ENCODE assay signal across 23 cellular contexts in genomic region chr2:85988914-85989270, GRCh38.
DNase-seq lines count a peak whose midpoint lies in the region; ATAC-seq and TF ChIP-seq lines count a peak whose summit lies in the region.
"Had no signal": no experiment of that assay in that cellular context is flagged by ENCODE, and none has a peak within 500 bp of the region (broad histone marks: within the 10 kb centered on the region; RNA-seq: fewer than 3 reads in every experiment).

No MANE protein-coding gene starts in this region.

- H3K4me1 ChIP-seq in right cardiac atrium (ENCODE audit: control insufficient read depth, insufficient read depth, low read length): no peaks in the 10 kb centered on the region
- peaks cover 9% of the 10 kb centered on the region for H3K4me1 ChIP-seq in mesenchymal stem cell (ENCODE audit: control insufficient read depth, insufficient read depth, low read depth, low read length)
- peaks cover 21 to 37% of the 10 kb centered on the region in 2 donors for H3K4me1 ChIP-seq in gastrocnemius medialis
- H3K4me1 ChIP-seq: foreskin keratinocyte had no signal

- in situ Hi-C loops in gastrocnemius medialis (cut with MboI; ENCODE audit: low sequenced_read_pairs in 4 of 4): no loop called here

- H3K79me1 ChIP-seq in mesenchymal stem cell (replicated peaks; ENCODE audit: low read length, poor library complexity, severe bottlenecking): no peaks in the 10 kb centered on the region

- no peak for TF ChIP-seq POLR2A in gastrocnemius medialis (IDR thresholded peaks at IDR 0.05)

- WGBS in right cardiac atrium: 91% methylated on average over 7 of the region's 7 CpGs
- 85% methylated on average over 7 of the region's 7 CpGs for WGBS in mesenchymal stem cell

- DNase-seq in right cardiac atrium: peak in 1 of 3 donors; percentile 18
- no peak for DNase-seq in Right ventricle myocardium superior
- no peak for DNase-seq in mesenchymal stem cell
- peak in 1 of 2 donors; percentile 19 for DNase-seq in gastrocnemius medialis
- DNase-seq in NCI-H1930 (lab: John Stamatoyannopoulos, UW): no peak
- DNase-seq in 8988T: no peak
- DNase-seq: activated B cell treated with CpG ODN at 0.5 μM for 24 hours; activated CD8-positive, alpha-beta memory T cell treated with anti-CD3 and anti-CD28 coated beads for 24 hours; activated T-cell treated with anti-CD3 and anti-CD28 coated beads, Interleukin-2, amount 50 U/mL, for 48 hours; CD4-positive, CD25-positive, alpha-beta regulatory T cell; foreskin keratinocyte; hypothalamus; NCI-H1694; posterior cingulate gyrus; stimulated activated CD4-positive, alpha-beta T cell treated with anti-CD3 and anti-CD28 coated beads, Interleukin-2, amount 100 ng/mL, for 48 hours; stimulated activated naive CD8-positive, alpha-beta T cell treated with anti-CD3 and anti-CD28 coated beads, Interleukin-15, Interleukin-2, amounts not matched to agents 100 U/mL and 50 U/mL, for 24 hours; T1000 had no signal

- H3K14ac ChIP-seq in mesenchymal stem cell (ENCODE audit: low read length in 2 of 2): no peak overlapping the region

- H3K23ac ChIP-seq in mesenchymal stem cell (ENCODE audit: low read length in 2 of 2): no peak overlapping the region

- no peak overlapping the region for H2BK15ac ChIP-seq in mesenchymal stem cell (ENCODE audit: low read depth, poor library complexity, severe bottlenecking)

- H4K8ac ChIP-seq in mesenchymal stem cell (ENCODE audit: low read length): no peak overlapping the region

- no peak overlapping the region for H2AK5ac ChIP-seq in mesenchymal stem cell (ENCODE audit: low read length, severe bottlenecking)

- H4K91ac ChIP-seq in mesenchymal stem cell (ENCODE audit: low read length): peak overlapping the region; percentile 47

- H3K36me3 ChIP-seq in mesenchymal stem cell (ENCODE audit: control insufficient read depth in 1 of 2, insufficient read depth in 2 of 2, low read depth in 1 of 2, low read length in 2 of 2) (no peaks in the 10 kb centered on the region), gastrocnemius medialis (no peaks in the 10 kb centered on the region)

- peak overlapping the region; percentile 9 to 62 for H3K4ac ChIP-seq in mesenchymal stem cell (ENCODE audit: low read depth in 1 of 2, low read length in 2 of 2)

- no peak overlapping the region for H3K4me2 ChIP-seq in mesenchymal stem cell (ENCODE audit: low read length, poor library complexity, severe bottlenecking)
- H3K4me2 ChIP-seq: KMS-11, smooth muscle cell had no signal

- intact Hi-C loops in right cardiac atrium (cut with DNase I) (no loop called here), Right ventricle myocardium superior (cut with DNase I) (no loop called here), gastrocnemius medialis (cut with DNase I; ENCODE audit: low total_unique reads) (no loop called here)

- H3K4me3 ChIP-seq in right cardiac atrium (ENCODE audit: low read length): no peak overlapping the region
- H3K4me3 ChIP-seq in mesenchymal stem cell (ENCODE audit: insufficient read depth in 1 of 2, low read depth in 1 of 2, low read length in 2 of 2): no peak overlapping the region
- H3K4me3 ChIP-seq in gastrocnemius medialis: no peak overlapping the region
- H3K4me3 ChIP-seq: GM23248, smooth muscle cell had no signal

- peak overlapping the region; percentile 40 to 67 for H2BK12ac ChIP-seq in mesenchymal stem cell (ENCODE audit: low read length in 2 of 2)

- peak; percentile 12 to 28 for ATAC-seq in right cardiac atrium
- no peak for ATAC-seq in Right ventricle myocardium superior (ENCODE audit: poor library complexity)
- ATAC-seq in gastrocnemius medialis: no peak
- no peak for ATAC-seq in HG03135 (IDR thresholded peaks at IDR 0.05; ENCODE audit: unreplicated experiment)
- ATAC-seq: foreskin keratinocyte; natural killer cell treated with Interleukin-12 subunit alpha and Interleukin-12 subunit beta and Interleukin-15 and Interleukin-18, amount 100 ng/mL, for 72 hours; stimulated activated naive CD8-positive, alpha-beta T cell treated with anti-CD3 and anti-CD28 coated beads, Interleukin-15, Interleukin-2, amounts not matched to agents 100 U/mL and 50 U/mL, for 24 hours had no signal

- no peak overlapping the region for H2BK5ac ChIP-seq in mesenchymal stem cell (ENCODE audit: low read depth, low read length, poor library complexity, severe bottlenecking)

- H3K27me3 ChIP-seq in right cardiac atrium (ENCODE audit: control insufficient read depth, insufficient read depth) (no peaks in the 10 kb centered on the region), mesenchymal stem cell (ENCODE audit: control insufficient read depth in 1 of 2, insufficient read depth in 1 of 2, low read length in 2 of 2) (no peaks in the 10 kb centered on the region), gastrocnemius medialis (no peaks in the 10 kb centered on the region)
- H3K27me3 ChIP-seq: foreskin keratinocyte had no signal

- H3K18ac ChIP-seq in mesenchymal stem cell (ENCODE audit: low read depth in 1 of 2, low read length in 2 of 2): peak overlapping the region in 1 of 2 experiments; percentile 11

- no peak for TF ChIP-seq CTCF in gastrocnemius medialis (IDR thresholded peaks at IDR 0.05 in 4 of 5, conservative IDR thresholded peaks at IDR 0.05 in 1 of 5)

- H2AFZ ChIP-seq in mesenchymal stem cell (ENCODE audit: low read depth, low read length): no peak overlapping the region

- H3K9me3 ChIP-seq in right cardiac atrium (ENCODE audit: control insufficient read depth, low read length) (no peaks in the 10 kb centered on the region), mesenchymal stem cell (ENCODE audit: control insufficient read depth, low read length) (no peaks in the 10 kb centered on the region), gastrocnemius medialis (no peaks in the 10 kb centered on the region)

- H3K9ac ChIP-seq in mesenchymal stem cell (ENCODE audit: low read length): peak overlapping the region; percentile 76
- H3K9ac ChIP-seq: GM23248, KMS-11 had no signal

- H3K27ac ChIP-seq in right cardiac atrium (ENCODE audit: low read length) (peak overlapping the region; percentile 80), mesenchymal stem cell (ENCODE audit: low read length, poor library complexity, severe bottlenecking) (no peak overlapping the region), gastrocnemius medialis (peak overlapping the region; percentile 72 to 87 (median 78))
- H3K27ac ChIP-seq: epithelial cell of prostate, foreskin keratinocyte, GM23248, KMS-11 had no signal

- H2BK120ac ChIP-seq in mesenchymal stem cell (ENCODE audit: low read depth, low read length): no peak overlapping the region

Comparison
In these comparisons a context has a peak if more than half of its experiments do, and no peak if none do; other contexts are left out.
1. ATAC-seq: peak in right cardiac atrium (2 of 2); none in Right ventricle myocardium superior (single experiment), gastrocnemius medialis (0 of 2) and HG03135 (single experiment).